21 cellular contexts compared by ENCODE assay signal in the genomic region with DNA sequence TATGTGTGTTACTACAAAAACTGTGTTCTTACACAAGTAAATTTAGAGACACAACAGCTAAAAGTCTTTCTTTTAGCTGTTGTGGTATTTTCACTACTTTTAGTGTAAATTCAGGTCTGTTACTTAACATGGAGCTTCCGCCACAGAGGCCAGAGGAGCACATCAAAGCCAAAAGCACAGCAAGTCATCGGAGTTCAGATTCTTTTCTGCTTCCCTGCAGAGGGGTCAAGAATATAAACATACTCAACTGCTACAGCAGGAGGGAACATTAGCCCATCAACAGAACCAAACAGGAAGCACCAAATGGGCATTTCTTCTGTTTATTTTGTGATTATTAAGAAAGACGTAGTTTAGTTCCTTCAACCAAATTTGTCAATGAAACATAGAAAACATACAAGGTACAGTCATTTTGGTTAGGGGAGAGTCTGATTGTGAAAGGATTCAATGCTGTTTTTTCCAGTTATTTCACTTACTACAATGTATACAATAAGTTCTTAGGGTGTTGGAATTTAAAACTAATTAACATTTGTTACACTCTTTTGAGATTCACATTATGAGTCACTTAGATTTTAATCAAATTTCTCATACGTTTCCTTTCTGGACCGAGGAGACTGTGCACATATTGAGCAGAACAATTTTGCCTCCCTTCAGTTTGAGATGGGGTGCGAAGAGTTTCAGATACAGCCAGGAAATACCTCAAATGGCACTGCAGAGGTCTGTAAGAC. TPM values are rescaled to one million over a fixed set of nuclear protein-coding genes. Genes with fewer than 3 reads are reported as not detected.
DNase-seq lines count a peak whose midpoint lies in the region; ATAC-seq, FAIRE-seq and TF ChIP-seq lines count a peak whose summit lies in the region.
"Had no signal": no experiment of that assay in that cellular context is flagged by ENCODE, and none has a peak within 500 bp of the region (broad histone marks: within the 10 kb centered on the region; RNA-seq: fewer than 3 reads in every experiment).

No MANE protein-coding gene starts in this region.

- H3K9ac ChIP-seq in HUES64 (ENCODE audit: low read depth, low read length) = peak overlapping the region; percentile 8; the same call in 1 of the 2 replicates
- no peak overlapping the region for H3K9ac ChIP-seq in H1 (replicated peaks in 1 of 4; ENCODE audit: extremely low read depth in 1 of 4, low read depth in 3 of 4, low read length in 3 of 4)
- peak overlapping the region; percentile 19 for H3K9ac ChIP-seq in mesenchymal stem cell (ENCODE audit: low read length)

- no peak overlapping the region for H4K8ac ChIP-seq in H1 (ENCODE audit: extremely low read depth, insufficient read depth, low read length)
- no peak overlapping the region for H4K8ac ChIP-seq in mesenchymal stem cell (ENCODE audit: low read length)

- no peak overlapping the region for H2BK120ac ChIP-seq in H1 (replicated peaks; ENCODE audit: low read depth, low read length)
- H2BK120ac ChIP-seq in mesenchymal stem cell (ENCODE audit: low read depth, low read length) = no peak overlapping the region

- no peaks in the 10 kb centered on the region for H3K36me3 ChIP-seq in HUES64 (ENCODE audit: insufficient read depth, low read length)
- no peaks in the 10 kb centered on the region for H3K36me3 ChIP-seq in H1 (ENCODE audit: control insufficient read depth in 2 of 4, insufficient read depth in 4 of 4, low read length in 3 of 4)
- no peaks in the 10 kb centered on the region for H3K36me3 ChIP-seq in mesenchymal stem cell (ENCODE audit: control insufficient read depth in 1 of 2, insufficient read depth in 2 of 2, low read depth in 1 of 2, low read length in 2 of 2)
- H3K36me3 ChIP-seq in suprapubic skin = no peaks in the 10 kb centered on the region
- H3K36me3 ChIP-seq: pancreas had no signal

- H3K56ac ChIP-seq in H1 (replicated peaks; ENCODE audit: insufficient read length, low read depth, low read length) = no peak overlapping the region

- H3K18ac ChIP-seq in H1 (ENCODE audit: extremely low read depth, low read length) (no peak overlapping the region), mesenchymal stem cell (ENCODE audit: low read depth in 1 of 2, low read length in 2 of 2) (peak overlapping the region in 1 of 2 experiments; percentile 89)

- H3K27me3 ChIP-seq in HUES64 (ENCODE audit: insufficient read depth, low read length) (no peaks in the 10 kb centered on the region), H1 (replicated peaks in 1 of 4; ENCODE audit: control insufficient read depth in 3 of 4, extremely low read depth in 1 of 4, insufficient read depth in 3 of 4, low read length in 3 of 4) (no peaks in the 10 kb centered on the region), mesenchymal stem cell (ENCODE audit: control insufficient read depth in 1 of 2, insufficient read depth in 1 of 2, low read length in 2 of 2) (no peaks in the 10 kb centered on the region), suprapubic skin (no peaks in the 10 kb centered on the region)
- H3K27me3 ChIP-seq: pancreas, testis had no signal

- H3K23ac ChIP-seq in H1 (ENCODE audit: insufficient read length) (no peak overlapping the region), mesenchymal stem cell (ENCODE audit: low read length in 2 of 2) (no peak overlapping the region)

- H3K4me2 ChIP-seq in H1 (ENCODE audit: insufficient read depth in 1 of 2, low read depth in 2 of 2, low read length in 2 of 2) = peak overlapping the region; percentile 13 to 49; a peak in 2 of 4 replicates
- no peak overlapping the region for H3K4me2 ChIP-seq in mesenchymal stem cell (ENCODE audit: low read length, poor library complexity, severe bottlenecking)

- no peaks in the 10 kb centered on the region for H3K79me2 ChIP-seq in H1 (ENCODE audit: control insufficient read depth in 1 of 2, insufficient read depth in 2 of 2, low read length in 2 of 2)

- no peak for TF ChIP-seq POLR2A in H1 (IDR thresholded peaks at IDR 0.05; ENCODE audit: control extremely low read depth in 1 of 2, low read depth in 2 of 2, low read length in 2 of 2)
- no peak for TF ChIP-seq POLR2A in suprapubic skin (IDR thresholded peaks at IDR 0.05)

- H4K91ac ChIP-seq in H1 (replicated peaks; ENCODE audit: insufficient read length, low read length) (no peak overlapping the region), mesenchymal stem cell (ENCODE audit: low read length) (no peak overlapping the region)

- H3K27ac ChIP-seq in HUES64 (ENCODE audit: low read depth, low read length) = peak overlapping the region; percentile 88
- no peak overlapping the region; the same call in 1 of the 2 replicates for H3K27ac ChIP-seq in H1 (ENCODE audit: low read depth, low read length)
- no peak overlapping the region for H3K27ac ChIP-seq in mesenchymal stem cell (ENCODE audit: low read length, poor library complexity, severe bottlenecking)
- peak overlapping the region; percentile 3 for H3K27ac ChIP-seq in suprapubic skin
- H3K27ac ChIP-seq: pancreas had no signal

- H3K4me1 ChIP-seq in HUES64 (ENCODE audit: insufficient read depth, low read length) (peaks cover 64% of the 10 kb centered on the region), H1 (replicated peaks in 1 of 4; ENCODE audit: control insufficient read depth in 3 of 4, insufficient read depth in 4 of 4, low read length in 3 of 4) (peaks cover 3 to 32% (median 24%) of the 10 kb centered on the region in 4 experiments; a peak in 6 of 7 replicates), mesenchymal stem cell (ENCODE audit: control insufficient read depth, insufficient read depth, low read depth, low read length) (no peaks in the 10 kb centered on the region), suprapubic skin (peaks cover 21% of the 10 kb centered on the region)
- H3K4me1 ChIP-seq: pancreas had no signal

- peak overlapping the region; percentile 15 for H3K4me3 ChIP-seq in HUES64 (ENCODE audit: low read length)
- peak overlapping the region in 1 of 4 experiments; percentile 31; a peak in 1 of 8 replicates for H3K4me3 ChIP-seq in H1 (ENCODE audit: extremely low read depth in 1 of 4, insufficient read depth in 2 of 4, low read depth in 3 of 4, low read length in 4 of 4)
- H3K4me3 ChIP-seq in mesenchymal stem cell (ENCODE audit: insufficient read depth in 1 of 2, low read depth in 1 of 2, low read length in 2 of 2) = no peak overlapping the region
- no peak overlapping the region for H3K4me3 ChIP-seq in suprapubic skin
- H3K4me3 ChIP-seq: pancreas, testis had no signal

- CTCF ChIA-PET in H1 (lab: Charles Lee; ENCODE audit: partially characterized antibody) = interaction anchor here (0.7 to 1.6 kb wide), 4 partner anchors 40 to 59 kb away, joined by 3 to 4 read pairs (median 3); partner anchors contain the start of gene DSE

- no peak overlapping the region for H3K14ac ChIP-seq in H1 (ENCODE audit: insufficient read length)
- no peak overlapping the region for H3K14ac ChIP-seq in mesenchymal stem cell (ENCODE audit: low read length in 2 of 2)

- no peak overlapping the region for H2BK20ac ChIP-seq in H1 (ENCODE audit: low read length)

- H3K79me1 ChIP-seq in H1 (ENCODE audit: low read depth, low read length) (no peaks in the 10 kb centered on the region), mesenchymal stem cell (replicated peaks; ENCODE audit: low read length, poor library complexity, severe bottlenecking) (peaks cover 3% of the 10 kb centered on the region)

- H2BK5ac ChIP-seq in H1 (ENCODE audit: low read depth, low read length) (no peak overlapping the region), mesenchymal stem cell (ENCODE audit: low read depth, low read length, poor library complexity, severe bottlenecking) (no peak overlapping the region)

- H3K23me2 ChIP-seq in H1 (ENCODE audit: low read depth, low read length) = no peaks in the 10 kb centered on the region

- no peak overlapping the region for H2BK12ac ChIP-seq in H1 (ENCODE audit: low read depth, low read length)
- H2BK12ac ChIP-seq in mesenchymal stem cell (ENCODE audit: low read length in 2 of 2) = no peak overlapping the region

- no peak for DNase-seq in H1 (ENCODE audit: low read depth in 1 of 2, low spot score in 2 of 2)
- DNase-seq in mesenchymal stem cell = peak; percentile 65
- no peak for DNase-seq in suprapubic skin (ENCODE audit: low spot score in 2 of 2)
- no peak for DNase-seq in NCI-H1436 treated with DMSO at 0.1 percent for 48 hours (lab: John Stamatoyannopoulos, UW)
- no peak for DNase-seq in anterior cingulate cortex (lab: John Stamatoyannopoulos, UW)
- DNase-seq: activated CD4-positive, CD25-positive, alpha-beta regulatory T cell; activated naive CD4-positive, alpha-beta T cell treated with anti-CD3 and anti-CD28 coated beads, Interleukin-2, amount 50 U/mL, for 16 hours; CD4-positive, CD25-positive, alpha-beta regulatory T cell; hypothalamus; midbrain; NCI-H1694 treated with DMSO at 0.1 percent for 48 hours; NCI-H524 treated with DMSO at 0.1 percent for 48 hours; pancreas; stimulated activated CD4-positive, alpha-beta T cell treated with anti-CD3 and anti-CD28 coated beads, Interleukin-15, amount 100 ng/mL, for 24 hours; T-helper 1 cell; testis had no signal

- FAIRE-seq in H1 (lab: Jason Lieb, UNC) = peak; percentile 92
- FAIRE-seq: colon, RCC 7860 had no signal

- TF ChIP-seq EP300 in H1 (IDR thresholded peaks at IDR 0.05; ENCODE audit: borderline replicate concordance in 1 of 2, low read depth in 2 of 2, low read length in 2 of 2) (no peak; a peak in 1 of 3 replicates), suprapubic skin (IDR thresholded peaks at IDR 0.05) (no peak)

- POLR2A ChIA-PET in H1 (lab: Charles Lee; ENCODE audit: partially characterized antibody) = interaction anchor here (1.0 to 2.0 kb wide), 2 partner anchors 43 to 49 kb away, joined by 3 to 6 read pairs; partner anchors contain the start of genes DSE and TSPYL1

- TF ChIP-seq RAD21 in H1 (IDR thresholded peaks at IDR 0.05 in 1 of 2, conservative IDR thresholded peaks at IDR 0.05 in 1 of 2; ENCODE audit: low read depth in 2 of 2, low read length in 2 of 2) = no peak

- TF ChIP-seq CTCF in H1 (IDR thresholded peaks at IDR 0.05; ENCODE audit: control extremely low read depth in 1 of 3, insufficient read depth in 1 of 3, low read depth in 1 of 3, low read length in 3 of 3) (no peak), suprapubic skin (IDR thresholded peaks at IDR 0.05) (no peak)

- WGBS in HUES64 = 33% methylated on average over 5 of the region's 6 CpGs
- 20% methylated on average over 6 of the region's 6 CpGs; no CpG with 5 or more reads in 1 of the 2 experiments for WGBS in H1 (ENCODE audit: extremely low coverage in 1 of 2, insufficient coverage in 1 of 2, insufficient read length in 1 of 2, insufficient replicate concordance in 2 of 2, low coverage in 1 of 2, low lambda C conversion rate in 2 of 2, missing lambda C conversion rate in 1 of 2), 2 experiments
- 40% methylated on average over 5 of the region's 6 CpGs for WGBS in mesenchymal stem cell
- whole genome bisulfite sequencing in suprapubic skin = 73% methylated on average over 6 of the region's 6 CpGs

- no peak overlapping the region for H3K4ac ChIP-seq in H1 (replicated peaks; ENCODE audit: insufficient read length, low read depth, low read length)
- H3K4ac ChIP-seq in mesenchymal stem cell (ENCODE audit: low read depth in 1 of 2, low read length in 2 of 2) = peak overlapping the region in 1 of 2 experiments; percentile 49

- H2AFZ ChIP-seq in H1 (ENCODE audit: low read length) (no peak overlapping the region), mesenchymal stem cell (ENCODE audit: low read depth, low read length) (no peak overlapping the region)

- H3K9me3 ChIP-seq in HUES64 (ENCODE audit: insufficient read depth, low read depth, low read length) (0 out of 2 replicates have a peak, but pooled peaks cover 2% of the 10 kb centered on the region), H1 (ENCODE audit: insufficient read depth in 2 of 2, low read depth in 1 of 2, low read length in 1 of 2) (no peaks in the 10 kb centered on the region), mesenchymal stem cell (ENCODE audit: control insufficient read depth, low read length) (no peaks in the 10 kb centered on the region), suprapubic skin (no peaks in the 10 kb centered on the region)
- H3K9me3 ChIP-seq: pancreas, testis had no signal

- H4K5ac ChIP-seq in H1 (ENCODE audit: insufficient read length, low read depth, low read length) = peak overlapping the region; percentile 16

- H2AK5ac ChIP-seq in H1 (ENCODE audit: low read depth, low read length) = no peak overlapping the region
- H2AK5ac ChIP-seq in mesenchymal stem cell (ENCODE audit: low read length, severe bottlenecking) = no peak overlapping the region

- H2BK15ac ChIP-seq in H1 (ENCODE audit: low read length) (no peak overlapping the region), mesenchymal stem cell (ENCODE audit: low read depth, poor library complexity, severe bottlenecking) (no peak overlapping the region)

- ATAC-seq in HG03135 (IDR thresholded peaks at IDR 0.05; ENCODE audit: unreplicated experiment) (no peak), esophagus mucosa (no peak)
- ATAC-seq: pancreas had no signal

- H4K20me1 ChIP-seq in H1 (replicated peaks in 1 of 2; ENCODE audit: control insufficient read depth in 1 of 2, insufficient read depth in 2 of 2, low read length in 2 of 2) = no peaks in the 10 kb centered on the region

RNA-seq across cellular contexts. Expression of gene DSE, which starts 42.8 kb away (rescaled TPM):
- polyA plus RNA-seq in HUES64 (2013, experiment 1 of 2) = 25.0 TPM
- polyA plus RNA-seq in HUES64 (2013, experiment 2 of 2) = 25.0 TPM
- 88.0 and 94.4 TPM in 2 replicates for total RNA-seq in H1 (2021; fragmentation: NEBNext Ultra II Directional; extraction: Animal tissue kit (Norgen Biotek cat#: 25700))
- polyA plus RNA-seq in H1 (2011; rRNA removed) = 32.5 and 41.8 TPM in 2 replicates
- polyA plus RNA-seq in H1 (2011; cell fraction: cytosol; rRNA removed) = 28.3 TPM
- 65.3 TPM for polyA plus RNA-seq in H1 (2011; cell fraction: nucleus; rRNA removed)
- polyA plus RNA-seq in H1 (2012, experiment 1 of 2) = 32.5 to 44.3 TPM (median 39.1 TPM) in 4 replicates
- polyA plus RNA-seq in H1 (2012, experiment 2 of 2) = 3.6 TPM
- polyA plus RNA-seq in H1 (2013, experiment 1 of 2) = 49.6 TPM
- 54.4 TPM for polyA plus RNA-seq in H1 (2013, experiment 2 of 2)
- polyA minus RNA-seq in H1 (2011; rRNA and poly(A)+ RNA removed) = 92.5 and 116 TPM in 2 replicates
- polyA minus RNA-seq in H1 (2011; cell fraction: cytosol; rRNA and poly(A)+ RNA removed) = 29.2 TPM
- 98.4 TPM for polyA minus RNA-seq in H1 (2011; cell fraction: nucleus; rRNA and poly(A)+ RNA removed)
- 32.5 TPM for polyA plus RNA-seq in mesenchymal stem cell (2013, experiment 1 of 2)
- polyA plus RNA-seq in mesenchymal stem cell (2013, experiment 2 of 2) = 32.4 TPM
- total RNA-seq in suprapubic skin = 10 to 100 TPM; 36.0 to 40.0 (median 37.2) TPM
- 32.7 TPM for total RNA-seq in esophagus mucosa

RNA-seq across cellular contexts. Expression of gene TSPYL1, which starts 48.2 kb away (rescaled TPM):
- 42.9 TPM for polyA plus RNA-seq in HUES64 (2013, experiment 1 of 2)
- polyA plus RNA-seq in HUES64 (2013, experiment 2 of 2) = 44.1 TPM
- total RNA-seq in H1 (2021; fragmentation: NEBNext Ultra II Directional; extraction: Animal tissue kit (Norgen Biotek cat#: 25700)) = 77.9 and 79.1 TPM in 2 replicates
- polyA plus RNA-seq in H1 (2011; rRNA removed) = 31.5 and 33.2 TPM in 2 replicates
- polyA plus RNA-seq in H1 (2011; cell fraction: cytosol; rRNA removed) = 27.3 TPM
- 19.8 TPM for polyA plus RNA-seq in H1 (2011; cell fraction: nucleus; rRNA removed)
- 36.6 to 49.2 TPM (median 41.4 TPM) in 4 replicates for polyA plus RNA-seq in H1 (2012, experiment 1 of 2)
- polyA plus RNA-seq in H1 (2012, experiment 2 of 2) = 19.4 TPM
- 35.9 TPM for polyA plus RNA-seq in H1 (2013, experiment 1 of 2)
- polyA plus RNA-seq in H1 (2013, experiment 2 of 2) = 35.1 TPM
- 86.5 and 91.0 TPM in 2 replicates for polyA minus RNA-seq in H1 (2011; rRNA and poly(A)+ RNA removed)
- polyA minus RNA-seq in H1 (2011; cell fraction: cytosol; rRNA and poly(A)+ RNA removed) = 37.2 TPM
- 34.1 TPM for polyA minus RNA-seq in H1 (2011; cell fraction: nucleus; rRNA and poly(A)+ RNA removed)
- 49.4 TPM for polyA plus RNA-seq in mesenchymal stem cell (2013, experiment 1 of 2)
- polyA plus RNA-seq in mesenchymal stem cell (2013, experiment 2 of 2) = 49.2 TPM
- total RNA-seq in suprapubic skin (10 to 100 TPM; 48.0 to 95.2 (median 67.0) TPM), esophagus mucosa (54.0 TPM)

Comparison
In these comparisons a context has a peak if more than half of its experiments do, and no peak if none do; other contexts are left out.
1. H3K27ac ChIP-seq: peak in HUES64 (single experiment) and suprapubic skin (single experiment); none in H1 (single experiment) and mesenchymal stem cell (single experiment).
2. H3K9ac ChIP-seq: peak in HUES64 (single experiment) and mesenchymal stem cell (single experiment); none in H1 (0 of 4).